ENCODE assay signal across 25 cellular contexts in the genomic region with DNA sequence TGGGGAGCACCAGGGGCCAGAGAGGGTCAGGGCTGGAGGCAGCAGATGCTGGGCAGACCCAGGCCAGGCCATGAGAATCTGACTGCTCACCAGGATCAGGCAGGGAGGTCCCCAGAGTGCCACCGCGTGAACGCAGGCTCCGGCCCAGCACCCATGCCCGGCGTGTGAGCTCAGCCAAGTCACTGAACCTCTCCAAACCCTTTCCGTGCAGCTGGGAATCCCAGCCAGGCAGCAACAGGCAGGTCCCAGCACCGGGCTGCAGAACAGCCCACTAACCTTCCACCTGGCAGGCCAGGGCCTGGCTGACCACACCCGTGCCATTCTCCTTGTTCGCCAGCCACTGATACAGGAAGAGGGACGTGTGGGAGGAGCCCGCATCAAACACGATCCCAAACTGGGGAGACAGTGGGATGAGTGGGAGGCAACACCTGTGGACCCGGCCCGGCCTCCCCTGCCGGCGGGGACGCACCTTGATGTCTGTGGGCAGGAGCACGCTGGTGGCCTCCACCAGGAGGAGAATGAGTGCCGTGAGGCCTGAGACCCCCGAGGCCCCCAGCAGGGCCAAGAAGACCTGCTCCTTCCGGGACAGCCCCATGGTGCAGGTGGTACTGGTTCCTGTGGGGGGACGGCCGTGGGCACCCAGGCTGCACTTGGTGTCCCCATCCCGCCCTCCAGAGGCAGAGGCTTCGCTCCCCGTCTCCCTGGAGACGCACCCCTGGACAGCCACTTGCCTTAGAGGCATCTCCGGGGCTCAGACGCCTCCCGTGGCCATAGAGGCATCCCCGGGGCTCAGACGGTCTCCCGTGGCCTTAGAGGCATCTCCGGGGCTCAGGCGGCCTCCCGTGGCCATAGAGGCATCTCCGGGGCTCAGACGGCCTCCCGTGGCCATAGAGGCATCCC. TPM values are rescaled to one million over a fixed set of nuclear protein-coding genes. Genes with fewer than 3 reads are reported as not detected.
A peak's percentile ranks its signal among the peaks of the same experiment; 100 is the strongest.
DNase-seq lines count a peak whose midpoint lies in the region; ATAC-seq, FAIRE-seq and TF ChIP-seq lines count a peak whose summit lies in the region.
"Had no signal": no experiment of that assay in that cellular context is flagged by ENCODE, and none has a peak within 500 bp of the region (broad histone marks: within the 10 kb centered on the region; RNA-seq: fewer than 3 reads in every experiment).

No MANE protein-coding gene starts in this region.

- H3K4me1 ChIP-seq in left ventricle myocardium inferior (peaks cover 18% of the 10 kb centered on the region), K562 (replicated peaks in 1 of 2; ENCODE audit: control insufficient read depth in 2 of 2, insufficient read depth in 2 of 2, low read length in 2 of 2) (peaks cover 14 to 72% of the 10 kb centered on the region in 2 experiments; a peak in 4 of 5 replicates), mucosa of rectum (ENCODE audit: control insufficient read depth in 2 of 2, insufficient read depth in 2 of 2, low read length in 2 of 2) (peaks cover 24 to 36% of the 10 kb centered on the region in 2 donors), upper lobe of right lung (no peaks in the 10 kb centered on the region)
- H3K4me1 ChIP-seq: foreskin keratinocyte had no signal

- H3K4me2 ChIP-seq in K562 (ENCODE audit: insufficient read depth, low read length), result no peak overlapping the region

- TF ChIP-seq EP300 in K562 (IDR thresholded peaks at IDR 0.05; ENCODE audit: low read length), result no peak

- DNase-seq in cardiac septum (ENCODE audit: low spot score), result peak; percentile 73
- DNase-seq in left ventricle myocardium inferior, result no peak
- DNase-seq in K562 (ENCODE audit: extremely low read depth in 1 of 4, low spot score in 3 of 4), result no peak
- DNase-seq in upper lobe of right lung, result peak; percentile 62
- DNase-seq in brain microvascular endothelial cell, result no peak
- DNase-seq in DMS53 (lab: John Stamatoyannopoulos, UW), result no peak
- DNase-seq in NCI-H524 (lab: John Stamatoyannopoulos, UW), result no peak
- DNase-seq: activated CD4-positive, CD25-positive, alpha-beta regulatory T cell treated with anti-CD3 and anti-CD28 coated beads, Interleukin-2, amount 50 U/mL, for 72 hours; activated naive CD4-positive, alpha-beta T cell treated with anti-CD3 and anti-CD28 coated beads, Interleukin-2, amount 10 ng/mL, durations not matched to agents 7 days and 5 days; activated T-cell treated with anti-CD3 and anti-CD28 coated beads, Interleukin-2, amount 50 U/mL, for 48 hours; CD4-positive, CD25-positive, alpha-beta regulatory T cell; effector memory CD4-positive, alpha-beta T cell; foreskin keratinocyte; H9; immature natural killer cell; KBM-7; NCI-H1694; nucleus accumbens had no signal

- H3K9me3 ChIP-seq in left ventricle myocardium inferior (replicated peaks) (no peaks in the 10 kb centered on the region), K562 (replicated peaks; ENCODE audit: control insufficient read depth, insufficient read depth, low read depth, low read length) (no peaks in the 10 kb centered on the region), mucosa of rectum (ENCODE audit: control insufficient read depth in 2 of 2, low read length in 2 of 2) (no peaks in the 10 kb centered on the region), upper lobe of right lung (no peaks in the 10 kb centered on the region)
- H3K9me3 ChIP-seq: ascending aorta had no signal

- no peaks in the 10 kb centered on the region for H3K79me2 ChIP-seq in K562 (ENCODE audit: control insufficient read depth, insufficient read depth, low read length)

- H4K20me1 ChIP-seq in K562 (replicated peaks; ENCODE audit: control insufficient read depth, insufficient read depth, low read length), result no peaks in the 10 kb centered on the region

- WGBS in K562 (ENCODE audit: insufficient coverage, low coverage, missing lambda C conversion rate), result 40% methylated on average over 32 of the region's 40 CpGs

- H3K27ac ChIP-seq in left ventricle myocardium inferior (replicated peaks) (no peak overlapping the region), K562 (ENCODE audit: extremely low read depth, low read depth, low read length) (no peak overlapping the region), mucosa of rectum (ENCODE audit: low read depth in 2 of 2, low read length in 2 of 2) (peak overlapping the region; percentile 56 to 74), upper lobe of right lung (no peak overlapping the region), brain microvascular endothelial cell (no peak overlapping the region)
- H3K27ac ChIP-seq: ascending aorta, foreskin keratinocyte had no signal

- intact Hi-C loops in cardiac septum (cut with DNase I) (no loop called here), left ventricle myocardium inferior (cut with micrococcal nuclease) (no loop called here), K562 (cut with micrococcal nuclease) (no loop called here), upper lobe of right lung (cut with DNase I) (no loop called here)

- H3K4me3 ChIP-seq in left ventricle myocardium inferior, result no peak overlapping the region
- no peak overlapping the region for H3K4me3 ChIP-seq in K562
- H3K4me3 ChIP-seq in mucosa of rectum (ENCODE audit: low read length in 2 of 2), result peak overlapping the region in 1 of 2 donors; percentile 20
- H3K4me3 ChIP-seq in upper lobe of right lung, result no peak overlapping the region
- H3K4me3 ChIP-seq in brain microvascular endothelial cell (ENCODE audit: low read depth, low read length), result no peak overlapping the region
- H3K4me3 ChIP-seq: ascending aorta had no signal

- CTCF ChIA-PET in K562 (lab: Yijun Ruan, JAX; ENCODE audit: low intra/inter-chr PET ratio), result no interaction called here

- BruUV-seq in K562 (replicated peaks; lab: Mats Ljungman, UMichigan), result no TSS peak

- H3K9ac ChIP-seq in K562 (ENCODE audit: insufficient read depth in 1 of 2, low read depth in 2 of 2, low read length in 2 of 2), result peak overlapping the region in 1 of 2 experiments; percentile 1; a peak in 1 of 4 replicates
- peak overlapping the region in 1 of 2 donors; percentile 48 for H3K9ac ChIP-seq in mucosa of rectum (ENCODE audit: low read depth in 1 of 2, low read length in 2 of 2)

- in situ Hi-C loops in K562 (cut with MboI), result no loop called here
- in situ Hi-C loops in brain microvascular endothelial cell (cut with HindIII; ENCODE audit: low pct_ligation_motif_present, low sequenced_read_pairs), result no loop called here

- ATAC-seq in K562, result no peak
- no peak for ATAC-seq in upper lobe of right lung
- ATAC-seq: foreskin keratinocyte had no signal

- TF ChIP-seq CTCF in left ventricle myocardium inferior (IDR thresholded peaks at IDR 0.05; ENCODE audit: borderline replicate concordance), result no peak
- no peak for TF ChIP-seq CTCF in K562 (IDR thresholded peaks at IDR 0.05 in 2 of 3, conservative IDR thresholded peaks at IDR 0.05 in 1 of 3; ENCODE audit: insufficient read depth in 2 of 3, low read depth in 1 of 3, low read length in 3 of 3)
- TF ChIP-seq CTCF in upper lobe of right lung (IDR thresholded peaks at IDR 0.05), result no peak
- no peak for TF ChIP-seq CTCF in brain microvascular endothelial cell (IDR thresholded peaks at IDR 0.05; ENCODE audit: low read depth, low read length, missing control alignments)

- H3K36me3 ChIP-seq in left ventricle myocardium inferior (no peaks in the 10 kb centered on the region), K562 (ENCODE audit: control insufficient read depth, insufficient read depth, low read length) (no peaks in the 10 kb centered on the region), mucosa of rectum (ENCODE audit: control insufficient read depth in 2 of 2, insufficient read depth in 2 of 2, low read length in 2 of 2) (no peaks in the 10 kb centered on the region), upper lobe of right lung (no peaks in the 10 kb centered on the region), brain microvascular endothelial cell (replicated peaks) (no peaks in the 10 kb centered on the region)
- H3K36me3 ChIP-seq: ascending aorta had no signal

- no peak for FAIRE-seq in K562 (lab: Jason Lieb, UNC)
- FAIRE-seq: TTC549 had no signal

- H3K9me1 ChIP-seq in K562 (ENCODE audit: control insufficient read depth, insufficient read depth, low read length), result no peaks in the 10 kb centered on the region

- H2AFZ ChIP-seq in K562 (ENCODE audit: low read depth, low read length), result no peak overlapping the region

- POLR2A ChIA-PET in K562 (lab: Yijun Ruan, JAX), result interaction anchor here (0.6 to 3.5 kb wide), 3 partner anchors 14 to 151 kb away, joined by 3 to 21 read pairs (median 5); partner anchors contain the start of genes EXD3 and NOXA1

- no peak for TF ChIP-seq RAD21 in K562 (CRISPR knock-in tag; conservative IDR thresholded peaks at IDR 0.05 in 1 of 2, IDR thresholded peaks at IDR 0.05 in 1 of 2)

- no peak for TF ChIP-seq POLR2A in K562 (conservative IDR thresholded peaks at IDR 0.05)

- H3K27me3 ChIP-seq in left ventricle myocardium inferior (ENCODE audit: low read depth), result peaks cover 31% of the 10 kb centered on the region
- no peaks in the 10 kb centered on the region for H3K27me3 ChIP-seq in K562 (ENCODE audit: control insufficient read depth in 2 of 2, insufficient read depth in 2 of 2, low read length in 2 of 2)
- no peaks in the 10 kb centered on the region for H3K27me3 ChIP-seq in mucosa of rectum (ENCODE audit: control insufficient read depth in 2 of 2, insufficient read depth in 2 of 2, low read length in 2 of 2)
- peaks cover 5% of the 10 kb centered on the region for H3K27me3 ChIP-seq in upper lobe of right lung
- no peaks in the 10 kb centered on the region for H3K27me3 ChIP-seq in brain microvascular endothelial cell (replicated peaks)

RNA-seq across cellular contexts. Expression of gene ENTPD8, which starts 3.2 kb away (rescaled TPM):
- not detected for total RNA-seq in cardiac septum
- total RNA-seq in left ventricle myocardium inferior, result not detected
- 0.23 and 0.67 TPM in 2 replicates for total RNA-seq in K562 (2011; cell fraction: chromatin; rRNA removed; ENCODE audit: low replicate concordance)
- 0.50 and 0.53 TPM in 2 replicates for total RNA-seq in K562 (2011; cell fraction: nucleolus; rRNA removed)
- total RNA-seq in K562 (2011; cell fraction: nucleoplasm; rRNA removed), result 0.22 TPM in 1 of 2 replicates, not detected in the other
- total RNA-seq in K562 (2014; rRNA removed), result 0.16 and 0.27 TPM in 2 replicates
- total RNA-seq in K562 (2014; rRNA removed; fragmentation: Illumina TruSeq; extraction: Trizol), result not detected in 2 replicates
- total RNA-seq in K562 (2015; rRNA removed; fragmentation: Illumina TruSeq; extraction: Trizol), result 0.08 TPM in 1 of 2 replicates, not detected in the other
- 0.13 and 0.18 TPM in 2 replicates for total RNA-seq in K562 (2021)
- polyA plus RNA-seq in K562 (2011; rRNA removed), result 0.06 and 0.11 TPM in 2 replicates
- polyA plus RNA-seq in K562 (2011; cell fraction: cytosol; rRNA removed), result 0.04 and 0.27 TPM in 2 replicates
- 0.63 and 1.0 TPM in 2 replicates for polyA plus RNA-seq in K562 (2011; cell fraction: nucleus; rRNA removed)
- polyA plus RNA-seq in K562 (2012), result 0.12 and 0.16 TPM in 2 replicates
- 0.07 TPM in 1 of 2 replicates, not detected in the other for polyA plus RNA-seq in K562 (2014; fragmentation: Illumina TruSeq; extraction: Trizol)
- polyA plus RNA-seq in K562 (2014; fragmentation: Nextera tagmentation; extraction: Ambion mirVana), result not detected
- 0.20 TPM in 1 of 2 replicates, not detected in the other for polyA plus RNA-seq in K562 (2014; rRNA removed)
- polyA minus RNA-seq in K562 (2011; rRNA and poly(A)+ RNA removed), result not detected in 2 replicates
- polyA minus RNA-seq in K562 (2011; cell fraction: cytosol; rRNA and poly(A)+ RNA removed), result not detected in 2 replicates
- polyA minus RNA-seq in K562 (2011; cell fraction: nucleus; rRNA and poly(A)+ RNA removed), result 0.13 and 0.22 TPM in 2 replicates
- not detected for total RNA-seq in upper lobe of right lung
- total RNA-seq: ascending aorta; CD4-positive, CD25-positive, alpha-beta regulatory T cell; foreskin keratinocyte; subcutaneous adipose tissue had no signal
- polyA plus RNA-seq: AG04450; CD4-positive, CD25-positive, alpha-beta regulatory T cell; foreskin keratinocyte; immature natural killer cell; urinary bladder had no signal

RNA-seq across cellular contexts. Expression of gene NOXA1, which starts 14.7 kb away (rescaled TPM):
- total RNA-seq in cardiac septum (3.3 TPM), left ventricle myocardium inferior (2.0 TPM), K562 (2014; rRNA removed) (0.33 and 0.50 TPM in 2 replicates), K562 (2014; rRNA removed; fragmentation: Illumina TruSeq; extraction: Trizol) (not detected in 2 replicates), K562 (2015; rRNA removed; fragmentation: Illumina TruSeq; extraction: Trizol) (0.07 TPM in 1 of 2 replicates, not detected in the other), K562 (2021) (0.63 and 1.2 TPM in 2 replicates), upper lobe of right lung (6.5 TPM)
- total RNA-seq in K562 (2011; cell fraction: chromatin; rRNA removed; ENCODE audit: low replicate concordance), result 0.25 and 0.97 TPM in 2 replicates
- 1.6 and 1.8 TPM in 2 replicates for total RNA-seq in K562 (2011; cell fraction: nucleolus; rRNA removed)
- total RNA-seq in K562 (2011; cell fraction: nucleoplasm; rRNA removed), result 0.69 and 0.88 TPM in 2 replicates
- polyA plus RNA-seq in K562 (2011; rRNA removed) (0.11 and 0.22 TPM in 2 replicates), K562 (2014; fragmentation: Illumina TruSeq; extraction: Trizol) (not detected in 2 replicates), K562 (2014; fragmentation: Nextera tagmentation; extraction: Ambion mirVana) (not detected), K562 (2014; rRNA removed) (0.20 and 0.50 TPM in 2 replicates)
- 0.13 and 0.36 TPM in 2 replicates for polyA plus RNA-seq in K562 (2011; cell fraction: cytosol; rRNA removed)
- 2.8 and 4.7 TPM in 2 replicates for polyA plus RNA-seq in K562 (2011; cell fraction: nucleus; rRNA removed)
- polyA plus RNA-seq in K562 (2012), result 0.34 and 2.4 TPM in 2 replicates
- polyA minus RNA-seq in K562 (2011; rRNA and poly(A)+ RNA removed), result not detected in 2 replicates
- not detected in 2 replicates for polyA minus RNA-seq in K562 (2011; cell fraction: cytosol; rRNA and poly(A)+ RNA removed)
- 0.81 and 1.00 TPM in 2 replicates for polyA minus RNA-seq in K562 (2011; cell fraction: nucleus; rRNA and poly(A)+ RNA removed)
- total RNA-seq: G401 had no signal

RNA-seq across cellular contexts. Expression of gene EXD3, which starts 15.0 kb away (rescaled TPM):
- total RNA-seq in cardiac septum (11.3 TPM), left ventricle myocardium inferior (9.2 TPM), K562 (2014; rRNA removed) (6.5 and 6.7 TPM in 2 replicates), K562 (2014; rRNA removed; fragmentation: Illumina TruSeq; extraction: Trizol) (1.3 and 1.5 TPM in 2 replicates), K562 (2015; rRNA removed; fragmentation: Illumina TruSeq; extraction: Trizol) (3.3 and 3.4 TPM in 2 replicates), K562 (2021) (11.7 and 12.5 TPM in 2 replicates), upper lobe of right lung (27.3 TPM)
- 17.3 and 38.8 TPM in 2 replicates for total RNA-seq in K562 (2011; cell fraction: chromatin; rRNA removed; ENCODE audit: low replicate concordance)
- 26.5 and 29.7 TPM in 2 replicates for total RNA-seq in K562 (2011; cell fraction: nucleolus; rRNA removed)
- total RNA-seq in K562 (2011; cell fraction: nucleoplasm; rRNA removed), result 17.2 and 17.5 TPM in 2 replicates
- polyA plus RNA-seq in K562 (2011; rRNA removed) (3.9 and 8.0 TPM in 2 replicates), K562 (2014; fragmentation: Illumina TruSeq; extraction: Trizol) (5.6 and 8.5 TPM in 2 replicates), K562 (2014; fragmentation: Nextera tagmentation; extraction: Ambion mirVana) (under 1 TPM; 0.29 to 0.35 TPM), K562 (2014; rRNA removed) (8.6 and 10.2 TPM in 2 replicates)
- 5.1 and 8.7 TPM in 2 replicates for polyA plus RNA-seq in K562 (2011; cell fraction: cytosol; rRNA removed)
- 60.2 and 73.6 TPM in 2 replicates for polyA plus RNA-seq in K562 (2011; cell fraction: nucleus; rRNA removed)
- polyA plus RNA-seq in K562 (2012), result 7.9 and 18.3 TPM in 2 replicates
- 2.0 and 3.0 TPM in 2 replicates for polyA minus RNA-seq in K562 (2011; rRNA and poly(A)+ RNA removed)
- polyA minus RNA-seq in K562 (2011; cell fraction: cytosol; rRNA and poly(A)+ RNA removed), result 2.3 and 5.6 TPM in 2 replicates
- 6.2 and 8.9 TPM in 2 replicates for polyA minus RNA-seq in K562 (2011; cell fraction: nucleus; rRNA and poly(A)+ RNA removed)

RNA-seq across cellular contexts. Expression of gene NSMF, which starts 21.2 kb away (rescaled TPM):
- total RNA-seq in cardiac septum, result 12.2 TPM
- total RNA-seq in left ventricle myocardium inferior, result 9.8 TPM
- 47.6 and 128 TPM in 2 replicates for total RNA-seq in K562 (2011; cell fraction: chromatin; rRNA removed; ENCODE audit: low replicate concordance)
- total RNA-seq in K562 (2011; cell fraction: nucleolus; rRNA removed), result 87.2 and 93.1 TPM in 2 replicates
- total RNA-seq in K562 (2011; cell fraction: nucleoplasm; rRNA removed), result 47.3 and 58.7 TPM in 2 replicates
- 49.2 and 60.0 TPM in 2 replicates for total RNA-seq in K562 (2014; rRNA removed)
- 24.4 and 29.3 TPM in 2 replicates for total RNA-seq in K562 (2014; rRNA removed; fragmentation: Illumina TruSeq; extraction: Trizol)
- total RNA-seq in K562 (2015; rRNA removed; fragmentation: Illumina TruSeq; extraction: Trizol), result 28.2 and 29.1 TPM in 2 replicates
- total RNA-seq in K562 (2021), result 72.0 and 74.5 TPM in 2 replicates
- polyA plus RNA-seq in K562 (2011; rRNA removed), result 44.9 and 71.8 TPM in 2 replicates
- polyA plus RNA-seq in K562 (2011; cell fraction: cytosol; rRNA removed), result 59.2 and 114 TPM in 2 replicates
- polyA plus RNA-seq in K562 (2011; cell fraction: nucleus; rRNA removed), result 244 and 400 TPM in 2 replicates
- polyA plus RNA-seq in K562 (2012), result 38.5 and 48.2 TPM in 2 replicates
- polyA plus RNA-seq in K562 (2014; fragmentation: Illumina TruSeq; extraction: Trizol), result 26.4 and 44.1 TPM in 2 replicates
- polyA plus RNA-seq in K562 (2014; fragmentation: Nextera tagmentation; extraction: Ambion mirVana), result under 1 TPM; 0.20 to 0.42 TPM
- polyA plus RNA-seq in K562 (2014; rRNA removed), result 76.3 and 82.7 TPM in 2 replicates
- polyA minus RNA-seq in K562 (2011; rRNA and poly(A)+ RNA removed), result 25.2 and 31.9 TPM in 2 replicates
- polyA minus RNA-seq in K562 (2011; cell fraction: cytosol; rRNA and poly(A)+ RNA removed), result 37.7 and 44.3 TPM in 2 replicates
- 47.9 and 59.5 TPM in 2 replicates for polyA minus RNA-seq in K562 (2011; cell fraction: nucleus; rRNA and poly(A)+ RNA removed)
- total RNA-seq in upper lobe of right lung, result 23.9 TPM

Comparison
In these comparisons a context has a peak if more than half of its experiments do, and no peak if none do; other contexts are left out.
1. DNase-seq: peak in cardiac septum (single experiment) and upper lobe of right lung (single experiment); none in left ventricle myocardium inferior (single experiment), K562 (0 of 4), brain microvascular endothelial cell (single experiment), DMS53 (single experiment) and NCI-H524 (0 of 2).
2. H3K27ac ChIP-seq: peak in mucosa of rectum (2 of 2); none in left ventricle myocardium inferior (single experiment), K562 (single experiment), upper lobe of right lung (single experiment) and brain microvascular endothelial cell (single experiment).